In the genomic region with DNA sequence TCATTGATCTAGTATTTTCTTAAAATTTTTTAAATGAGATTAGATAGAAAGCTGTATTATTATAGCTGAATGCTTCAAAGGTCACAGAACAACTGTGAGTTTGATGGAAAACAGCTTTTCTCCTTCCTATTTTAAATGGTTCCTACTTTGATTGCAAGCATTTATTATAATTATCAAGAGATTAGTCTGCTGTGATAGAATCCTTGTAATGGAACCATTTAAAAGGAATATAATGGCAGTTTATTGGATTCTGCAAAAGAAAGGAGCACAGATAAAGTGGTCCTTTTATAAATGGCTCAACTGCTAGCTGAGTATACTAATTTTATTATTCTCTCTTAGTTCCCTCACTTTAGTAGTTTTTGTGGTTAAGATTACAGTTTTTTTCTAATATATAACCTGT, we compare ENCODE assay signal across 25 cellular contexts.
"Had no signal": no experiment of that assay in that cellular context is flagged by ENCODE, and none has a peak within 500 bp of the region (broad histone marks: within the 10 kb centered on the region; RNA-seq: fewer than 3 reads in every experiment).

No MANE protein-coding gene starts in this region.

- ATAC-seq: activated CD4-positive, CD25-positive, alpha-beta regulatory T cell treated with anti-CD3 and anti-CD28 coated beads, Interleukin-2, amount 50 U/mL, for 24 hours; gastrocnemius medialis; mucosa of descending colon; natural killer cell treated with Interleukin-12 subunit alpha and Interleukin-12 subunit beta and Interleukin-15 and Interleukin-18, amount 100 ng/mL, for 72 hours; stimulated activated naive CD8-positive, alpha-beta T cell treated with anti-CD3 and anti-CD28 coated beads, Interleukin-15, Interleukin-2, amounts not matched to agents 100 U/mL and 50 U/mL, for 24 hours had no signal

- DNase-seq: activated CD4-positive, alpha-beta T cell treated with anti-CD3 and anti-CD28 coated beads for 48 hours; activated CD4-positive, alpha-beta T cell treated with anti-CD3 and anti-CD28 coated beads, Interleukin-2, amount 50 U/mL, for 48 hours; activated CD8-positive, alpha-beta memory T cell treated with anti-CD3 and anti-CD28 coated beads for 24 hours; activated effector memory CD4-positive, alpha-beta T cell treated with anti-CD3 and anti-CD28 coated beads, Interleukin-2, amount 50 U/mL, for 16 hours; activated naive CD4-positive, alpha-beta T cell treated with anti-CD3 and anti-CD28 coated beads for 36 hours; activated naive CD8-positive, alpha-beta T cell treated with anti-CD3 and anti-CD28 coated beads for 36 hours; cerebellar nuclear complex; colonic mucosa; effector CD8-positive, alpha-beta T cell; gastrocnemius medialis; kidney glomerular epithelial cell; left ventricle myocardium inferior; mucosa of descending colon; right lobe of liver; stimulated activated CD4-positive, alpha-beta T cell treated with anti-CD3 and anti-CD28 coated beads, Interleukin-4, amount 100 ng/mL, for 1 hour; stimulated activated naive CD8-positive, alpha-beta T cell treated with anti-CD3 and anti-CD28 coated beads, Interleukin-15, Interleukin-2, amounts not matched to agents 100 U/mL and 50 U/mL, for 24 hours; trophoblast cell had no signal

- H3K36me3 ChIP-seq: ascending aorta, cardiac muscle cell, colonic mucosa, gastrocnemius medialis, left ventricle myocardium inferior, right lobe of liver, thoracic aorta had no signal

- H3K27me3 ChIP-seq: ascending aorta, cardiac muscle cell, colonic mucosa, gastrocnemius medialis, right lobe of liver had no signal

- FAIRE-seq: urothelium cell line had no signal

- H3K4me1 ChIP-seq: colonic mucosa, right lobe of liver had no signal

- H3K27ac ChIP-seq: ascending aorta, cardiac muscle cell, colonic mucosa, right lobe of liver, thoracic aorta, VCaP had no signal

- H3K9me3 ChIP-seq: colonic mucosa, gastrocnemius medialis, mucosa of descending colon, right lobe of liver, thoracic aorta had no signal

- H3K4me3 ChIP-seq: ascending aorta, cardiac muscle cell, colonic mucosa, lung, mucosa of descending colon, right lobe of liver had no signal
